ENCODE assay signal across 14 cellular contexts in genomic region chr6:85574932-85575598, GRCh38. TPM values are rescaled to one million over a fixed set of nuclear protein-coding genes. Genes with fewer than 3 reads are reported as not detected.
DNase-seq lines count a peak whose midpoint lies in the region; ATAC-seq, FAIRE-seq and TF ChIP-seq lines count a peak whose summit lies in the region.
"Had no signal": no experiment of that assay in that cellular context is flagged by ENCODE, and none has a peak within 500 bp of the region (broad histone marks: within the 10 kb centered on the region; RNA-seq: fewer than 3 reads in every experiment).

No MANE protein-coding gene starts in this region.

- H3K36me3 ChIP-seq in mucosa of descending colon (ENCODE audit: low read depth) = no peaks in the 10 kb centered on the region
- peaks cover 8% of the 10 kb centered on the region for H3K36me3 ChIP-seq in WERI-Rb-1

- H3K9me3 ChIP-seq in mucosa of descending colon (no peaks in the 10 kb centered on the region), WERI-Rb-1 (ENCODE audit: severe bottlenecking) (no peaks in the 10 kb centered on the region), right cardiac atrium (ENCODE audit: control insufficient read depth, low read length) (no peaks in the 10 kb centered on the region)
- H3K9me3 ChIP-seq: heart left ventricle had no signal

- peak; percentile 83 for ATAC-seq in mucosa of descending colon
- ATAC-seq in right cardiac atrium = no peak
- ATAC-seq: heart left ventricle had no signal

- H3K27ac ChIP-seq in WERI-Rb-1 = no peak overlapping the region
- no peak overlapping the region for H3K27ac ChIP-seq in right cardiac atrium (ENCODE audit: low read length)
- H3K27ac ChIP-seq: heart left ventricle had no signal

- DNase-seq in DMS53 (lab: John Stamatoyannopoulos, UW) = peak; percentile 17
- DNase-seq in HTR-8/SVneo (ENCODE audit: insufficient read length, low spot score) = no peak
- peak; percentile 36 to 87 for DNase-seq in dermis microvascular lymphatic vessel endothelial cell (ENCODE audit: low read depth in 2 of 2)
- no peak for DNase-seq in mucosa of descending colon
- DNase-seq in DMS153 (lab: John Stamatoyannopoulos, UW) = no peak
- no peak for DNase-seq in WERI-Rb-1
- no peak for DNase-seq in right cardiac atrium
- no peak for DNase-seq in cerebellar nuclear complex (lab: John Stamatoyannopoulos, UW)
- DNase-seq: activated T-cell treated with anti-CD3 and anti-CD28 coated beads, Interleukin-2, amount 50 U/mL, for 24 hours; caudate nucleus; H7; heart left ventricle; NCI-H1417; T1000 had no signal

- FAIRE-seq in HTR-8/SVneo (lab: Jason Lieb, UNC) = peak; percentile 58

- TF ChIP-seq CTCF in mucosa of descending colon (IDR thresholded peaks at IDR 0.05) = no peak
- TF ChIP-seq CTCF in WERI-Rb-1 (IDR thresholded peaks at IDR 0.05; ENCODE audit: low read depth, low read length) = no peak

- H3K27me3 ChIP-seq in WERI-Rb-1 (ENCODE audit: insufficient read depth, low read depth, severe bottlenecking) (no peaks in the 10 kb centered on the region), right cardiac atrium (ENCODE audit: control insufficient read depth, insufficient read depth) (no peaks in the 10 kb centered on the region)
- H3K27me3 ChIP-seq: heart left ventricle had no signal

- H3K4me1 ChIP-seq in mucosa of descending colon (ENCODE audit: low read depth) (peaks cover 2% of the 10 kb centered on the region), right cardiac atrium (ENCODE audit: control insufficient read depth, insufficient read depth, low read length) (peaks cover 2% of the 10 kb centered on the region)

- intact Hi-C loops in mucosa of descending colon (cut with DNase I, micrococcal nuclease) = no loop called here
- intact Hi-C loops in right cardiac atrium (cut with DNase I) = no loop called here

- H3K4me3 ChIP-seq in mucosa of descending colon = no peak overlapping the region
- H3K4me3 ChIP-seq in WERI-Rb-1 (ENCODE audit: low read depth, low read length) = no peak overlapping the region
- no peak overlapping the region for H3K4me3 ChIP-seq in right cardiac atrium (ENCODE audit: low read length)
- H3K4me3 ChIP-seq: heart left ventricle had no signal

RNA-seq across cellular contexts. Expression of gene SNX14, which starts 18.6 kb away (rescaled TPM):
- total RNA-seq in dermis microvascular lymphatic vessel endothelial cell (98.4 and 127 TPM in 2 replicates), mucosa of descending colon (10 to 100 TPM; 62.9 to 81.4 (median 71.0) TPM), right cardiac atrium (10 to 100 TPM; 35.5 to 42.2 (median 39.9) TPM)
- polyA plus RNA-seq in right cardiac atrium = 45.9 TPM

Comparison
In these comparisons a context has a peak if more than half of its experiments do, and no peak if none do; other contexts are left out.
1. DNase-seq: peak in DMS53 (single experiment) and dermis microvascular lymphatic vessel endothelial cell (2 of 2); none in HTR-8/SVneo (single experiment), mucosa of descending colon (0 of 3), DMS153 (single experiment), WERI-Rb-1 (single experiment), right cardiac atrium (0 of 3) and cerebellar nuclear complex (0 of 2).